In genomic region chr7:78395298-78396120, GRCh38 we compare ENCODE assay signal across 29 cellular contexts.
"Had no signal": no experiment of that assay in that cellular context is flagged by ENCODE, and none has a peak within 500 bp of the region (broad histone marks: within the 10 kb centered on the region; RNA-seq: fewer than 3 reads in every experiment).

No MANE protein-coding gene starts in this region.

- H3K27me3 ChIP-seq: breast epithelium, esophagus muscularis mucosa, foreskin keratinocyte, heart right ventricle, ovary, sigmoid colon, tibial nerve had no signal

- H3K36me3 ChIP-seq: breast epithelium, esophagus muscularis mucosa, heart right ventricle, ovary, sigmoid colon, tibial nerve had no signal

- H3K27ac Mint-ChIP-seq: activated CD4-positive, alpha-beta memory T cell treated with anti-CD3 and anti-CD28 coated beads for 36 hours; activated CD4-positive, alpha-beta T cell treated with anti-CD3 and anti-CD28 coated beads, Interleukin-2, amount 10 ng/mL, durations not matched to agents 24 days and 14 days; activated naive CD4-positive, alpha-beta T cell treated with anti-CD3 and anti-CD28 coated beads, Interleukin-2, amount 10 ng/mL, durations not matched to agents 7 days and 5 days; activated naive CD8-positive, alpha-beta T cell treated with anti-CD3 and anti-CD28 coated beads, Interleukin-2, amount 10 ng/mL, durations not matched to agents 7 days and 5 days; dendritic cell treated with granulocyte-macrophage colony-stimulating factor and Interleukin-4, amounts not matched to agents 40 ng/mL and 50 ng/mL, for 4 days; nephron; progenitor cell of endocrine pancreas; stimulated activated naive B cell treated with anti-CD40 and anti-IgM and Interleukin-4, amounts not matched to agents 10 μg/mL and 1 μg/mL and 100 μg/mL, for 72 hours; T-helper 17 cell had no signal

- FAIRE-seq: islet of Langerhans had no signal

- H3K4me1 Mint-ChIP-seq: activated CD4-positive, alpha-beta T cell treated with anti-CD3 and anti-CD28 coated beads, Interleukin-2, amount 10 ng/mL, durations not matched to agents 24 days and 14 days; activated naive CD4-positive, alpha-beta T cell treated with anti-CD3 and anti-CD28 coated beads, Interleukin-2, amount 10 ng/mL, durations not matched to agents 7 days and 5 days; activated naive CD8-positive, alpha-beta T cell treated with anti-CD3 and anti-CD28 coated beads, Interleukin-2, amount 10 ng/mL, durations not matched to agents 7 days and 5 days; nephron; stimulated activated naive B cell treated with anti-CD40 and anti-IgM and Interleukin-4, amounts not matched to agents 10 μg/mL and 1 μg/mL and 100 μg/mL, for 72 hours; T-helper 17 cell had no signal

- H3K4me3 ChIP-seq: breast epithelium, esophagus muscularis mucosa, heart right ventricle, ovary, sigmoid colon, smooth muscle cell, tibial nerve had no signal

- H3K27me3 Mint-ChIP-seq: activated CD4-positive, alpha-beta memory T cell treated with anti-CD3 and anti-CD28 coated beads for 36 hours; activated CD4-positive, alpha-beta T cell treated with anti-CD3 and anti-CD28 coated beads, Interleukin-2, amount 10 ng/mL, durations not matched to agents 24 days and 14 days; activated naive CD4-positive, alpha-beta T cell treated with anti-CD3 and anti-CD28 coated beads, Interleukin-2, amount 10 ng/mL, durations not matched to agents 7 days and 5 days; activated naive CD8-positive, alpha-beta T cell treated with anti-CD3 and anti-CD28 coated beads, Interleukin-2, amount 10 ng/mL, durations not matched to agents 7 days and 5 days; dendritic cell treated with granulocyte-macrophage colony-stimulating factor and Interleukin-4, amounts not matched to agents 40 ng/mL and 50 ng/mL, for 4 days; progenitor cell of endocrine pancreas; stimulated activated naive B cell treated with anti-CD40 and anti-IgM and Interleukin-4, amounts not matched to agents 10 μg/mL and 1 μg/mL and 100 μg/mL, for 72 hours had no signal

- H3K9me3 Mint-ChIP-seq: activated CD4-positive, alpha-beta memory T cell treated with anti-CD3 and anti-CD28 coated beads for 36 hours; activated CD4-positive, alpha-beta T cell treated with anti-CD3 and anti-CD28 coated beads, Interleukin-2, amount 10 ng/mL, durations not matched to agents 24 days and 14 days; activated naive CD4-positive, alpha-beta T cell treated with anti-CD3 and anti-CD28 coated beads, Interleukin-2, amount 10 ng/mL, durations not matched to agents 7 days and 5 days; activated naive CD8-positive, alpha-beta T cell treated with anti-CD3 and anti-CD28 coated beads, Interleukin-2, amount 10 ng/mL, durations not matched to agents 7 days and 5 days; nephron had no signal

- H3K4me2 ChIP-seq: smooth muscle cell had no signal

- DNase-seq: activated CD4-positive, alpha-beta memory T cell treated with anti-CD3 and anti-CD28 coated beads for 36 hours; activated CD4-positive, alpha-beta T cell treated with anti-CD3 and anti-CD28 coated beads, Interleukin-2, amount 10 ng/mL, durations not matched to agents 24 days and 14 days; activated CD4-positive, CD25-positive, alpha-beta regulatory T cell treated with anti-CD3 and anti-CD28 coated beads, Interleukin-2, amount 50 U/mL, for 72 hours; activated CD8-positive, alpha-beta memory T cell treated with anti-CD3 and anti-CD28 coated beads, Interleukin-2, amount 50 U/mL, for 4 hours; activated gamma-delta T cell; activated naive CD4-positive, alpha-beta T cell treated with anti-CD3 and anti-CD28 coated beads, Interleukin-2, amount 10 ng/mL, durations not matched to agents 7 days and 5 days; activated naive CD8-positive, alpha-beta T cell treated with anti-CD3 and anti-CD28 coated beads, Interleukin-2, amount 10 ng/mL, durations not matched to agents 7 days and 5 days; activated T-cell treated with anti-CD3 and anti-CD28 coated beads, Interleukin-2, amount 50 U/mL, for 1 hour; amniotic stem cell; central memory CD4-positive, alpha-beta T cell; effector CD4-positive, alpha-beta T cell; foreskin keratinocyte; ovary; sigmoid colon; stimulated activated CD4-positive, alpha-beta T cell treated with anti-CD3 and anti-CD28 coated beads, Interleukin-1b, Interleukin-23, amount 100 ng/mL, for 48 hours; stimulated activated CD4-positive, alpha-beta T cell treated with anti-CD3 and anti-CD28 coated beads, Interleukin-4, amount 100 ng/mL, for 4 hours; stimulated activated CD8-positive, alpha-beta memory T cell treated with anti-CD3 and anti-CD28 coated beads, Interleukin-4, amount 100 ng/mL, for 48 hours; stimulated activated naive B cell treated with anti-CD40 and anti-IgM and Interleukin-4, amounts not matched to agents 10 μg/mL and 1 μg/mL and 100 μg/mL, for 72 hours; T-helper 17 cell; T1000 had no signal

- H3K27ac ChIP-seq: breast epithelium, esophagus muscularis mucosa, foreskin keratinocyte, ovary, sigmoid colon, tibial nerve had no signal

- H3K36me3 Mint-ChIP-seq: activated CD4-positive, alpha-beta memory T cell treated with anti-CD3 and anti-CD28 coated beads for 36 hours; activated naive CD4-positive, alpha-beta T cell treated with anti-CD3 and anti-CD28 coated beads, Interleukin-2, amount 10 ng/mL, durations not matched to agents 7 days and 5 days; activated naive CD8-positive, alpha-beta T cell treated with anti-CD3 and anti-CD28 coated beads, Interleukin-2, amount 10 ng/mL, durations not matched to agents 7 days and 5 days; stimulated activated naive B cell treated with anti-CD40 and anti-IgM and Interleukin-4, amounts not matched to agents 10 μg/mL and 1 μg/mL and 100 μg/mL, for 72 hours had no signal

- H3K9me3 ChIP-seq: breast epithelium, esophagus muscularis mucosa, heart right ventricle, ovary, sigmoid colon, tibial nerve had no signal

- H3K4me1 ChIP-seq: breast epithelium, foreskin keratinocyte, sigmoid colon, tibial nerve had no signal

- H3K4me3 Mint-ChIP-seq: activated CD4-positive, alpha-beta memory T cell treated with anti-CD3 and anti-CD28 coated beads for 36 hours; activated CD4-positive, alpha-beta T cell treated with anti-CD3 and anti-CD28 coated beads, Interleukin-2, amount 10 ng/mL, durations not matched to agents 24 days and 14 days; activated naive CD4-positive, alpha-beta T cell treated with anti-CD3 and anti-CD28 coated beads, Interleukin-2, amount 10 ng/mL, durations not matched to agents 7 days and 5 days; activated naive CD8-positive, alpha-beta T cell treated with anti-CD3 and anti-CD28 coated beads, Interleukin-2, amount 10 ng/mL, durations not matched to agents 7 days and 5 days; dendritic cell treated with granulocyte-macrophage colony-stimulating factor and Interleukin-4, amounts not matched to agents 40 ng/mL and 50 ng/mL, for 4 days; nephron; stimulated activated naive B cell treated with anti-CD40 and anti-IgM and Interleukin-4, amounts not matched to agents 10 μg/mL and 1 μg/mL and 100 μg/mL, for 72 hours; T-helper 17 cell had no signal
